28 cellular contexts compared by ENCODE assay signal in the genomic region with DNA sequence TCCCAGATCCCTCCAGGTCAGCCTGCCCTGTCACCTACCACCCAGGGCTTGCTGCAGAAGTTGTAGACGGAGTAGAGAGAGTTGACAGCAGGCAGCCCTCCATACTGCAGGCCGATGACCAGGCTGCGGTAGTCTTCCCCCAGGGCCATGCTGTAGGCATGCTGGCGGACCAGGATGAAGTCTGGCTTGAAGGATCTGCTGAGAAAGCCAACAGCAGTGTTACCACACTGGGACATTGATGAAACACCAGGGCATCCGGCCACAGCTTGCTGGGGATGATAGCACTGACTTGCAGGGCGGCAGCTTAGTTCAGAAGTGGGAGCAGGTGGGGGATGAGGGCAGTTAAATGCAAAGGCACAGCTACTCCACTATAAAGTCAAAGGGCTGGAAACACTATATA.
"Had no signal": no experiment of that assay in that cellular context is flagged by ENCODE, and none has a peak within 500 bp of the region (broad histone marks: within the 10 kb centered on the region; RNA-seq: fewer than 3 reads in every experiment).

No MANE protein-coding gene starts in this region.

- H3K36me3 ChIP-seq: brain microvascular endothelial cell had no signal

- H2AFZ ChIP-seq: PC-9 had no signal

- H3K4me3 ChIP-seq: PC-9 had no signal

- H3K27me3 ChIP-seq: brain microvascular endothelial cell had no signal

- DNase-seq: activated B cell treated with CpG ODN at 0.5 μM for 24 hours; activated CD4-positive, alpha-beta memory T cell treated with anti-CD3 and anti-CD28 coated beads, Interleukin-2, amount 10 ng/mL, durations not matched to agents 7 days and 5 days; activated CD4-positive, alpha-beta T cell treated with anti-CD3 and anti-CD28 coated beads for 4 hours; activated CD4-positive, CD25-positive, alpha-beta regulatory T cell treated with anti-CD3 and anti-CD28 coated beads, Interleukin-2, amount 50 U/mL, for 72 hours; activated CD8-positive, alpha-beta memory T cell treated with anti-CD3 and anti-CD28 coated beads for 24 hours; activated CD8-positive, alpha-beta memory T cell treated with anti-CD3 and anti-CD28 coated beads, Interleukin-2, amount 10 ng/mL, durations not matched to agents 7 days and 5 days; activated CD8-positive, alpha-beta memory T cell treated with anti-CD3 and anti-CD28 coated beads, Interleukin-2, amount 50 U/mL, for 48 hours; activated effector memory CD4-positive, alpha-beta T cell treated with Interleukin-2 at 50 U/mL for 16 hours; activated naive CD4-positive, alpha-beta T cell treated with anti-CD3 and anti-CD28 coated beads, Interleukin-2, amount 10 ng/mL, durations not matched to agents 7 days and 5 days; activated naive CD8-positive, alpha-beta T cell treated with anti-CD3 and anti-CD28 coated beads, Interleukin-2, amount 50 U/mL, for 24 hours; activated T-cell treated with anti-CD3 and anti-CD28 coated beads, Interleukin-2, amount 50 U/mL, for 48 hours; aorta; brain microvascular endothelial cell; Karpas-422; NCI-H1092; NCI-H1436 treated with DMSO at 0.1 percent for 48 hours; NCI-H1694 treated with DMSO at 0.1 percent for 48 hours; NCI-H2029; NCI-H2107; NCI-H2171; NCI-H510A; NCI-H526; NCI-H748 treated with DMSO at 0.1 percent for 48 hours; NK-92 treated with Interleukin-12 subunit alpha and Interleukin-12 subunit beta, amount 100 ng/mL, for 24 hours; PC-9; T1000 had no signal

- H3K4me2 ChIP-seq: PC-9 had no signal

- H3K27ac ChIP-seq: brain microvascular endothelial cell, PC-9, RWPE1, VCaP had no signal
